ENCODE assay signal across 16 cellular contexts in the genomic region with DNA sequence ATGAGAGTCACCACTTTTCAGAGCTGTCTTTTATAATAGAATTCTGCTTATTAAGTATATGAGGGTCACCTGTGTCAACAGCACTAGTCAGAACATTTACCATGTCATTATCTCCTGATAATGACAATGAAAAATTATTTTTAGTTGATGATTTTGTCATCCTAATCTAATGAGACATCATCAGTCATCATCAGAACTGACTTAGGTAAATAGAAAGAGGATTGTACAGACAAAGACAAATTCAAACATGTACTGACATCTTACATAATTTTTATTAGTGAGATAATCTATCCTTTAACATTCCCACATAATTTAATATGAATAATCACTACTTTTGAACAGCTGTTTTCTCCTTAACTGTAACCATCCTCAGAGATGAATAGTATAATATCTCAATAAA. TPM values are rescaled to one million over a fixed set of nuclear protein-coding genes. Genes with fewer than 3 reads are reported as not detected.
"Had no signal": no experiment of that assay in that cellular context is flagged by ENCODE, and none has a peak within 500 bp of the region (broad histone marks: within the 10 kb centered on the region; RNA-seq: fewer than 3 reads in every experiment).

No MANE protein-coding gene starts in this region.

- H3K27ac ChIP-seq: adrenal gland had no signal

- H3K9me3 ChIP-seq: adrenal gland had no signal

- H3K36me3 ChIP-seq: adrenal gland had no signal

- H3K4me3 ChIP-seq: adrenal gland had no signal

- DNase-seq: activated CD4-positive, alpha-beta T cell treated with anti-CD3 and anti-CD28 coated beads, Interleukin-2, amount 10 ng/mL, durations not matched to agents 7 days and 5 days; activated CD4-positive, CD25-positive, alpha-beta regulatory T cell; activated naive CD4-positive, alpha-beta T cell treated with anti-CD3 and anti-CD28 coated beads, Interleukin-2, amount 50 U/mL, for 16 hours; adrenal gland; dermis blood vessel endothelial cell; hippocampal formation; left ventricle myocardium superior; mesendoderm; stimulated activated CD4-positive, alpha-beta T cell treated with anti-CD3 and anti-CD28 coated beads, Interleukin-12 subunit alpha, Interleukin-12 subunit beta, amount 100 ng/mL, for 4 hours; stimulated activated naive CD4-positive, alpha-beta T cell treated with Interleukin-2 at 50 U/mL for 16 hours; trophoblast cell had no signal

- H3K4me1 ChIP-seq: adrenal gland had no signal

- H3K27me3 ChIP-seq: adrenal gland had no signal

RNA-seq across cellular contexts. Expression of a gene that starts 22.6 kb away (rescaled TPM):
- total RNA-seq: activated CD4-positive, alpha-beta T cell treated with anti-CD3 and anti-CD28 coated beads, Interleukin-2, amount 10 ng/mL, durations not matched to agents 7 days and 5 days; activated CD8-positive, alpha-beta memory T cell treated with anti-CD3 and anti-CD28 coated beads for 36 hours; dermis blood vessel endothelial cell; glomerular endothelial cell; kidney epithelial cell; left ventricle myocardium superior; osteoblast; pulmonary artery endothelial cell had no signal
